Comparison of ENCODE assay signal across 1 cellular context in the genomic region with DNA sequence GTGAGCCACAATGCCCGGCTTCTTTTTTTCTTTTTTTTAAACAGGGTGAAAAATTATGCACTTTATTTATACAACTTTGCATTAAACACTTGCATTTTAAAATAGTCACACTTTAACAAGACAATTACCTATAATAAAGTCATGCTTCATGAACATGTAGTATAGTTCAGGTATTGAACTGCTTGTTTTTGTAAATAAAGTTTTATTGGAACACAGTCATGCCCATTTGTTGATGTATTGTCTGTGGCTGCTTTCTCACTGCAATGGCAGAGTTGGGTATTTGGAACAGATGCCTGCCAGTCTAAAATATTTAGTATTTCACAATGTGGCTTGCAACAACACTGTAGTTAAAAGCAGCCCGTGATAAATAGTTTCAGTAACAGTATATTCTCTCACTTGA.
TF ChIP-seq lines count a peak whose summit lies in the region.

No MANE protein-coding gene starts in this region.

TF ChIP-seq in GM12878, 131 proteins besides CTCF, POLR2A, EP300 and RAD21 (continued from another document):
- TF ChIP-seq ZBTB11 (CRISPR knock-in tag; IDR thresholded peaks at IDR 0.05) (no peak), ZBED1 (IDR thresholded peaks at IDR 0.05; ENCODE audit: borderline replicate concordance) (no peak), MYC (IDR thresholded peaks at IDR 0.05; ENCODE audit: insufficient read depth, insufficient read length, insufficient replicate concordance, low read length, severe bottlenecking) (no peak)
- TF ChIP-seq, protein P1, sequence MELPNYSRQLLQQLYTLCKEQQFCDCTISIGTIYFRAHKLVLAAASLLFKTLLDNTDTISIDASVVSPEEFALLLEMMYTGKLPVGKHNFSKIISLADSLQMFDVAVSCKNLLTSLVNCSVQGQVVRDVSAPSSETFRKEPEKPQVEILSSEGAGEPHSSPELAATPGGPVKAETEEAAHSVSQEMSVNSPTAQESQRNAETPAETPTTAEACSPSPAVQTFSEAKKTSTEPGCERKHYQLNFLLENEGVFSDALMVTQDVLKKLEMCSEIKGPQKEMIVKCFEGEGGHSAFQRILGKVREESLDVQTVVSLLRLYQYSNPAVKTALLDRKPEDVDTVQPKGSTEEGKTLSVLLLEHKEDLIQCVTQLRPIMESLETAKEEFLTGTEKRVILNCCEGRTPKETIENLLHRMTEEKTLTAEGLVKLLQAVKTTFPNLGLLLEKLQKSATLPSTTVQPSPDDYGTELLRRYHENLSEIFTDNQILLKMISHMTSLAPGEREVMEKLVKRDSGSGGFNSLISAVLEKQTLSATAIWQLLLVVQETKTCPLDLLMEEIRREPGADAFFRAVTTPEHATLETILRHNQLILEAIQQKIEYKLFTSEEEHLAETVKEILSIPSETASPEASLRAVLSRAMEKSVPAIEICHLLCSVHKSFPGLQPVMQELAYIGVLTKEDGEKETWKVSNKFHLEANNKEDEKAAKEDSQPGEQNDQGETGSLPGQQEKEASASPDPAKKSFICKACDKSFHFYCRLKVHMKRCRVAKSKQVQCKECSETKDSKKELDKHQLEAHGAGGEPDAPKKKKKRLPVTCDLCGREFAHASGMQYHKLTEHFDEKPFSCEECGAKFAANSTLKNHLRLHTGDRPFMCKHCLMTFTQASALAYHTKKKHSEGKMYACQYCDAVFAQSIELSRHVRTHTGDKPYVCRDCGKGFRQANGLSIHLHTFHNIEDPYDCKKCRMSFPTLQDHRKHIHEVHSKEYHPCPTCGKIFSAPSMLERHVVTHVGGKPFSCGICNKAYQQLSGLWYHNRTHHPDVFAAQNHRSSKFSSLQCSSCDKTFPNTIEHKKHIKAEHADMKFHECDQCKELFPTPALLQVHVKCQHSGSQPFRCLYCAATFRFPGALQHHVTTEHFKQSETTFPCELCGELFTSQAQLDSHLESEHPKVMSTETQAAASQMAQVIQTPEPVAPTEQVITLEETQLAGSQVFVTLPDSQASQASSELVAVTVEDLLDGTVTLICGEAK (IDR thresholded peaks at IDR 0.05; ENCODE audit: borderline replicate concordance) = peak; percentile 58
